In the genomic region with DNA sequence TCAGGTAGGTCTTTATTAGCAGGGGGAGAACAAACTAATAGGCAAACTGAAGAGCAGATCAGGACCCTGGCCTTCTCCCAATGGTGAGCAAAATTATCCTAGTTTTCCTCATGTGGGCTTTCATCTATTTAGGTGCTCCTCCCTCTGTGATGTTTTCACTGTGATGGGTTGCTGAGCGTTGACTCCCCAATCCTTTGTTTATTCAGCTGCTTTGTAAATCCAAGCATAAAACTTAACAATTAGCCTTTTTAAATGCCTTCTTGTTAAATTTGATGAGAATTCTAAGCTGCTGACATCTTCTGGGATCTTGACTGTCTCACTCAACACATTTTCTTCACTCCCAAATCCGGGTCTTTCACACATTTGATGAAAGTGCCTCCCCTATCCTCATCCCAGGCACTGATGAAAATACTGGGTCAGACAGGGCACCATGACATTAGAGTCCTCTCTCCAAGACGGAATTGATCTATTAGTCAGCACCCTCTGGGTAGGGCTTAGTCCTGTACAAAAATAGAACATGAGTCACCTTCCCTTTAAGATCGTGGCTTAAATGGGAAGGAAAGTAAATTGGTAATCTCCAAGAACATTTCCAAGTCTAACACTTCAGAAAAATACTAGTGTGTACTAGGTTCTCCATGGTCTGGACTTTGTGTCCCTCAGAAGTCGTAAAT, we compare ENCODE assay signal across 1 cellular context.
TF ChIP-seq lines count a peak whose summit lies in the region.

No MANE protein-coding gene starts in this region.

TF ChIP-seq in HEK293, 187 proteins besides CTCF, POLR2A, EP300 and RAD21 (continued from another document):
- TF ChIP-seq ZNF274 (IDR thresholded peaks at IDR 0.05; ENCODE audit: low read length) (no peak), ZNF274 (tag by site-specific recombination; IDR thresholded peaks at IDR 0.05; ENCODE audit: borderline replicate concordance) (no peak)
